24 cellular contexts compared by ENCODE assay signal in genomic region chr3:105424412-105425152, GRCh38.
"Had no signal": no experiment of that assay in that cellular context is flagged by ENCODE, and none has a peak within 500 bp of the region (broad histone marks: within the 10 kb centered on the region; RNA-seq: fewer than 3 reads in every experiment).

No MANE protein-coding gene starts in this region.

- H3K4me2 ChIP-seq: SK-N-SH had no signal

- H3K27ac ChIP-seq: HL-60, RWPE1 had no signal

- H3K9ac ChIP-seq: SK-N-SH had no signal

- H3K36me3 Mint-ChIP-seq: T-cell had no signal

- H3K27ac Mint-ChIP-seq: T-cell had no signal

- H3K9me3 ChIP-seq: MG63, SK-N-SH had no signal

- H3K4me3 ChIP-seq: MG63 had no signal

- H3K4me3 Mint-ChIP-seq: T-cell had no signal

- H3K4me1 Mint-ChIP-seq: T-cell had no signal

- ATAC-seq: Panc1, T-cell had no signal

- FAIRE-seq: HTR-8/SVneo had no signal

- H3K9me3 Mint-ChIP-seq: T-cell had no signal

- DNase-seq: Karpas-422, KG1, MG63, NCI-H1092, NCI-H1105 treated with DMSO at 0.1 percent for 48 hours, NCI-H1417 treated with DMSO at 0.1 percent for 48 hours, NCI-H146, NCI-H187, NCI-H2029, NCI-H2081 treated with DMSO at 0.1 percent for 48 hours, NCI-H2171, NCI-H226, NCI-H446, NCI-H510A, NCI-H524 treated with DMSO at 0.1 percent for 48 hours, NCI-H774, SHP77, SK-N-SH, SW 1271, T-cell had no signal

- H3K27me3 ChIP-seq: MG63 had no signal

- H3K36me3 ChIP-seq: MG63 had no signal
